In the genomic region with DNA sequence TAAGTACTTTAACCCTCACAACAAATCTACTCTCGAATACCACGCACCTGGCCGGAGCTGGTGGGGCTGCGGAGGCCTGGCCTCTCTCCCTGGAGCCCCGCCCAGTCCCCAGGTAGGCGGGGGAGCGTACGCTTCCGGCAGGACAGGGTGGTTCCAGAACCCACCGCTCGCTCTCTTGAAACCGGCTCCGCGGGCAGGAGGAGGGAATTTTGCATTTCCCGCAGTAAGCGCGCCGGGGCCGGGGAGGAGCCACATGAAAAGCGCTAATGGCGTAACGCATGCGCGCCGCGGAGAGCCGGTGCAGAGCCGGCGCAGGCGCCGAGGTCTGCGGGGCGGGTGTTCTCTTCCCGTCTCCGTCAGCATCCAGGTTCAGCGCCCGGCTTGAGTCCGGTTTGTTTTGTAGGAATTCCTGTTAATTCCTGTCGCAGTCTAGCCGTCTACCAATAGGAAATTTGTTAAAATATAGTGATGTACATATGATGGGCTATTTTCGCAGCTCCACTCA, we compare ENCODE assay signal across 1 cellular context.
TF ChIP-seq lines count a peak whose summit lies in the region.

No MANE protein-coding gene starts in this region.

TF ChIP-seq in HepG2, 621 proteins besides CTCF, POLR2A, EP300 and RAD21 (continued from another document and continues in another):
- TF ChIP-seq SMAD1 (CRISPR knock-in tag; IDR thresholded peaks at IDR 0.05; ENCODE audit: borderline replicate concordance, low read depth) (no peak; the same call in 1 of the 2 replicates), ZNF562 (CRISPR knock-in tag; IDR thresholded peaks at IDR 0.05; ENCODE audit: borderline replicate concordance) (no peak), POGZ (CRISPR knock-in tag; IDR thresholded peaks at IDR 0.05) (peak; percentile 76), SNRNP70 (IDR thresholded peaks at IDR 0.05; ENCODE audit: low read depth, low read length) (0 out of 2 replicates have a peak, but pooled peaks have one; percentile 72), ZBTB20 (CRISPR knock-in tag; IDR thresholded peaks at IDR 0.05; ENCODE audit: borderline replicate concordance, low read depth) (no peak), NR1H2 (CRISPR knock-in tag; IDR thresholded peaks at IDR 0.05; ENCODE audit: borderline replicate concordance, low read depth) (no peak), JUNB (CRISPR knock-in tag; IDR thresholded peaks at IDR 0.05; ENCODE audit: borderline replicate concordance) (no peak), ZNF24 (IDR thresholded peaks at IDR 0.05) (no peak), SMAD3 (CRISPR knock-in tag; IDR thresholded peaks at IDR 0.05) (no peak), ZBTB4 (CRISPR knock-in tag; IDR thresholded peaks at IDR 0.05; ENCODE audit: borderline replicate concordance) (no peak), ZFP82 (CRISPR knock-in tag; IDR thresholded peaks at IDR 0.05; ENCODE audit: borderline replicate concordance) (no peak), CBX1 (IDR thresholded peaks at IDR 0.05; ENCODE audit: low read depth) (peak; percentile 45), PHF5A (CRISPR knock-in tag; IDR thresholded peaks at IDR 0.05; ENCODE audit: low read depth, unreplicated experiment) (no peak), CHD2 (IDR thresholded peaks at IDR 0.05; ENCODE audit: low read depth, low read length) (no peak), ZNF180 (CRISPR knock-in tag; IDR thresholded peaks at IDR 0.05; ENCODE audit: borderline replicate concordance, low read depth) (no peak), SKI (IDR thresholded peaks at IDR 0.05; ENCODE audit: partially characterized antibody) (no peak), FOXK2 (IDR thresholded peaks at IDR 0.05) (no peak), RBFOX2 (IDR thresholded peaks at IDR 0.05; ENCODE audit: low read depth, low read length) (peak; percentile 52; the same call in 1 of the 2 replicates), NR3C1 (CRISPR knock-in tag; IDR thresholded peaks at IDR 0.05) (no peak), SMARCC2 (IDR thresholded peaks at IDR 0.05) (no peak), ZNF605 (CRISPR knock-in tag; IDR thresholded peaks at IDR 0.05) (no peak), MIER3 (CRISPR knock-in tag; IDR thresholded peaks at IDR 0.05; ENCODE audit: borderline replicate concordance) (no peak), ISL2 (CRISPR knock-in tag; IDR thresholded peaks at IDR 0.05) (no peak), RXRB (CRISPR knock-in tag; IDR thresholded peaks at IDR 0.05; ENCODE audit: borderline replicate concordance) (no peak), MTF1 (CRISPR knock-in tag; IDR thresholded peaks at IDR 0.05) (no peak), HNRNPUL1 (IDR thresholded peaks at IDR 0.05; ENCODE audit: low read depth, low read length) (no peak), ZNF713 (CRISPR knock-in tag; IDR thresholded peaks at IDR 0.05) (no peak), PAF1 (CRISPR knock-in tag; IDR thresholded peaks at IDR 0.05) (no peak), ZNF383 (CRISPR knock-in tag; IDR thresholded peaks at IDR 0.05; ENCODE audit: borderline replicate concordance) (no peak), TCF7 (IDR thresholded peaks at IDR 0.05; ENCODE audit: low read depth) (no peak), ARNTL (CRISPR knock-in tag; IDR thresholded peaks at IDR 0.05) (no peak), ZKSCAN5 (CRISPR knock-in tag; IDR thresholded peaks at IDR 0.05) (no peak), YEATS4 (CRISPR knock-in tag; IDR thresholded peaks at IDR 0.05; ENCODE audit: borderline replicate concordance) (no peak), MBD4 (IDR thresholded peaks at IDR 0.05; ENCODE audit: borderline replicate concordance, low read length) (no peak), HNRNPLL (IDR thresholded peaks at IDR 0.05; ENCODE audit: low read depth, low read length, poor library complexity, severe bottlenecking) (peak; percentile 100), ZNF496 (CRISPR knock-in tag; IDR thresholded peaks at IDR 0.05; ENCODE audit: insufficient replicate concordance) (no peak), TEAD3 (CRISPR knock-in tag; optimal IDR thresholded peaks at IDR 0.05; ENCODE audit: borderline replicate concordance) (no peak), PAWR (CRISPR knock-in tag; IDR thresholded peaks at IDR 0.05; ENCODE audit: borderline replicate concordance) (no peak), ZNF572 (CRISPR knock-in tag; IDR thresholded peaks at IDR 0.05) (no peak), SATB2 (CRISPR knock-in tag; IDR thresholded peaks at IDR 0.05) (no peak), PHF8 (CRISPR knock-in tag; IDR thresholded peaks at IDR 0.05) (peak; percentile 47; the same call in 1 of the 2 replicates), ZNF549 (CRISPR knock-in tag; IDR thresholded peaks at IDR 0.05) (no peak), ZNF777 (CRISPR knock-in tag; IDR thresholded peaks at IDR 0.05) (no peak), LBX2 (CRISPR knock-in tag; IDR thresholded peaks at IDR 0.05; ENCODE audit: borderline replicate concordance) (no peak), MED8 (CRISPR knock-in tag; IDR thresholded peaks at IDR 0.05; ENCODE audit: insufficient replicate concordance) (no peak), SOX13 (IDR thresholded peaks at IDR 0.05) (no peak), SOX13 (CRISPR knock-in tag; conservative IDR thresholded peaks at IDR 0.05 in 1 of 2, IDR thresholded peaks at IDR 0.05 in 1 of 2) (no peak), SRSF9 (IDR thresholded peaks at IDR 0.05; ENCODE audit: borderline replicate concordance, insufficient read depth, low read depth, low read length, poor library complexity, severe bottlenecking) (no peak), STAT5B (CRISPR knock-in tag; IDR thresholded peaks at IDR 0.05) (no peak), ZNF550 (CRISPR knock-in tag; IDR thresholded peaks at IDR 0.05; ENCODE audit: borderline replicate concordance) (no peak)
- TF ChIP-seq, protein P1, sequence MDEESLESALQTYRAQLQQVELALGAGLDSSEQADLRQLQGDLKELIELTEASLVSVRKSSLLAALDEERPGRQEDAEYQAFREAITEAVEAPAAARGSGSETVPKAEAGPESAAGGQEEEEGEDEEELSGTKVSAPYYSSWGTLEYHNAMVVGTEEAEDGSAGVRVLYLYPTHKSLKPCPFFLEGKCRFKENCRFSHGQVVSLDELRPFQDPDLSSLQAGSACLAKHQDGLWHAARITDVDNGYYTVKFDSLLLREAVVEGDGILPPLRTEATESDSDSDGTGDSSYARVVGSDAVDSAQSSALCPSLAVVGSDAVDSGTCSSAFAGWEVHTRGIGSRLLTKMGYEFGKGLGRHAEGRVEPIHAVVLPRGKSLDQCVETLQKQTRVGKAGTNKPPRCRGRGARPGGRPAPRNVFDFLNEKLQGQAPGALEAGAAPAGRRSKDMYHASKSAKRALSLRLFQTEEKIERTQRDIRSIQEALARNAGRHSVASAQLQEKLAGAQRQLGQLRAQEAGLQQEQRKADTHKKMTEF (CRISPR knock-in tag; IDR thresholded peaks at IDR 0.05): peak; percentile 52; the same call in 1 of the 2 replicates
- TF ChIP-seq, protein P2, sequence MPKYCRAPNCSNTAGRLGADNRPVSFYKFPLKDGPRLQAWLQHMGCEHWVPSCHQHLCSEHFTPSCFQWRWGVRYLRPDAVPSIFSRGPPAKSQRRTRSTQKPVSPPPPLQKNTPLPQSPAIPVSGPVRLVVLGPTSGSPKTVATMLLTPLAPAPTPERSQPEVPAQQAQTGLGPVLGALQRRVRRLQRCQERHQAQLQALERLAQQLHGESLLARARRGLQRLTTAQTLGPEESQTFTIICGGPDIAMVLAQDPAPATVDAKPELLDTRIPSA (CRISPR knock-in tag; IDR thresholded peaks at IDR 0.05; ENCODE audit: borderline replicate concordance): no peak
- TF ChIP-seq, protein P3, sequence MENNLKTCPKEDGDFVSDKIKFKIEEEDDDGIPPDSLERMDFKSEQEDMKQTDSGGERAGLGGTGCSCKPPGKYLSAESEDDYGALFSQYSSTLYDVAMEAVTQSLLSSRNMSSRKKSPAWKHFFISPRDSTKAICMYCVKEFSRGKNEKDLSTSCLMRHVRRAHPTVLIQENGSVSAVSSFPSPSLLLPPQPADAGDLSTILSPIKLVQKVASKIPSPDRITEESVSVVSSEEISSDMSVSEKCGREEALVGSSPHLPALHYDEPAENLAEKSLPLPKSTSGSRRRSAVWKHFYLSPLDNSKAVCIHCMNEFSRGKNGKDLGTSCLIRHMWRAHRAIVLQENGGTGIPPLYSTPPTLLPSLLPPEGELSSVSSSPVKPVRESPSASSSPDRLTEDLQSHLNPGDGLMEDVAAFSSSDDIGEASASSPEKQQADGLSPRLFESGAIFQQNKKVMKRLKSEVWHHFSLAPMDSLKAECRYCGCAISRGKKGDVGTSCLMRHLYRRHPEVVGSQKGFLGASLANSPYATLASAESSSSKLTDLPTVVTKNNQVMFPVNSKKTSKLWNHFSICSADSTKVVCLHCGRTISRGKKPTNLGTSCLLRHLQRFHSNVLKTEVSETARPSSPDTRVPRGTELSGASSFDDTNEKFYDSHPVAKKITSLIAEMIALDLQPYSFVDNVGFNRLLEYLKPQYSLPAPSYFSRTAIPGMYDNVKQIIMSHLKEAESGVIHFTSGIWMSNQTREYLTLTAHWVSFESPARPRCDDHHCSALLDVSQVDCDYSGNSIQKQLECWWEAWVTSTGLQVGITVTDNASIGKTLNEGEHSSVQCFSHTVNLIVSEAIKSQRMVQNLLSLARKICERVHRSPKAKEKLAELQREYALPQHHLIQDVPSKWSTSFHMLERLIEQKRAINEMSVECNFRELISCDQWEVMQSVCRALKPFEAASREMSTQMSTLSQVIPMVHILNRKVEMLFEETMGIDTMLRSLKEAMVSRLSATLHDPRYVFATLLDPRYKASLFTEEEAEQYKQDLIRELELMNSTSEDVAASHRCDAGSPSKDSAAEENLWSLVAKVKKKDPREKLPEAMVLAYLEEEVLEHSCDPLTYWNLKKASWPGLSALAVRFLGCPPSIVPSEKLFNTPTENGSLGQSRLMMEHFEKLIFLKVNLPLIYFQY (CRISPR knock-in tag; IDR thresholded peaks at IDR 0.05; ENCODE audit: borderline replicate concordance): 0 out of 2 replicates have a peak, but pooled peaks have one; percentile 16
- TF ChIP-seq, protein P4, sequence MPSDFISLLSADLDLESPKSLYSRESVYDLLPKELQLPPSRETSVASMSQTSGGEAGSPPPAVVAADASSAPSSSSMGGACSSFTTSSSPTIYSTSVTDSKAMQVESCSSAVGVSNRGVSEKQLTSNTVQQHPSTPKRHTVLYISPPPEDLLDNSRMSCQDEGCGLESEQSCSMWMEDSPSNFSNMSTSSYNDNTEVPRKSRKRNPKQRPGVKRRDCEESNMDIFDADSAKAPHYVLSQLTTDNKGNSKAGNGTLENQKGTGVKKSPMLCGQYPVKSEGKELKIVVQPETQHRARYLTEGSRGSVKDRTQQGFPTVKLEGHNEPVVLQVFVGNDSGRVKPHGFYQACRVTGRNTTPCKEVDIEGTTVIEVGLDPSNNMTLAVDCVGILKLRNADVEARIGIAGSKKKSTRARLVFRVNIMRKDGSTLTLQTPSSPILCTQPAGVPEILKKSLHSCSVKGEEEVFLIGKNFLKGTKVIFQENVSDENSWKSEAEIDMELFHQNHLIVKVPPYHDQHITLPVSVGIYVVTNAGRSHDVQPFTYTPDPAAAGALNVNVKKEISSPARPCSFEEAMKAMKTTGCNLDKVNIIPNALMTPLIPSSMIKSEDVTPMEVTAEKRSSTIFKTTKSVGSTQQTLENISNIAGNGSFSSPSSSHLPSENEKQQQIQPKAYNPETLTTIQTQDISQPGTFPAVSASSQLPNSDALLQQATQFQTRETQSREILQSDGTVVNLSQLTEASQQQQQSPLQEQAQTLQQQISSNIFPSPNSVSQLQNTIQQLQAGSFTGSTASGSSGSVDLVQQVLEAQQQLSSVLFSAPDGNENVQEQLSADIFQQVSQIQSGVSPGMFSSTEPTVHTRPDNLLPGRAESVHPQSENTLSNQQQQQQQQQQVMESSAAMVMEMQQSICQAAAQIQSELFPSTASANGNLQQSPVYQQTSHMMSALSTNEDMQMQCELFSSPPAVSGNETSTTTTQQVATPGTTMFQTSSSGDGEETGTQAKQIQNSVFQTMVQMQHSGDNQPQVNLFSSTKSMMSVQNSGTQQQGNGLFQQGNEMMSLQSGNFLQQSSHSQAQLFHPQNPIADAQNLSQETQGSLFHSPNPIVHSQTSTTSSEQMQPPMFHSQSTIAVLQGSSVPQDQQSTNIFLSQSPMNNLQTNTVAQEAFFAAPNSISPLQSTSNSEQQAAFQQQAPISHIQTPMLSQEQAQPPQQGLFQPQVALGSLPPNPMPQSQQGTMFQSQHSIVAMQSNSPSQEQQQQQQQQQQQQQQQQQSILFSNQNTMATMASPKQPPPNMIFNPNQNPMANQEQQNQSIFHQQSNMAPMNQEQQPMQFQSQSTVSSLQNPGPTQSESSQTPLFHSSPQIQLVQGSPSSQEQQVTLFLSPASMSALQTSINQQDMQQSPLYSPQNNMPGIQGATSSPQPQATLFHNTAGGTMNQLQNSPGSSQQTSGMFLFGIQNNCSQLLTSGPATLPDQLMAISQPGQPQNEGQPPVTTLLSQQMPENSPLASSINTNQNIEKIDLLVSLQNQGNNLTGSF (CRISPR knock-in tag; IDR thresholded peaks at IDR 0.05): no peak
